ENCODE assay signal across 9 cellular contexts in the genomic region with DNA sequence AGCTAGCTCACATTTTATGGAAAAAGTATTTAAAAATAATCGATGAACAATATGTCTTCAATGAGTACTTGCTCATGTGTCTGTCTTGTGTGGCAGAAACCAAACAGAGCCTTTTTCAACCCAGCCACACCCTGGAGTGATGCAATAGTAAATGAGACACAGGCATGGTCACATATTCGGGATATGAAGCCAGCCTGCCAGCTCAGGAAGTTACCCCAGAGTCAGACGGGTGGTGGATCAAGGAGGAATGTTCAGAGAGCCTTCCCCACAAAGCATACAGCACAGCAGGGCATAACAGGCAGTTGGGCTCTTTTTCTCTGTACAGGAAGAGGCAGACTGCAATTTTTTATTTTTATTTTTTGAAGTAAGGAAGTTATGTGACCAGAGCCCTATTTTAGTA. TPM values are rescaled to one million over a fixed set of nuclear protein-coding genes. Genes with fewer than 3 reads are reported as not detected.
DNase-seq lines count a peak whose midpoint lies in the region; ATAC-seq and TF ChIP-seq lines count a peak whose summit lies in the region.
"Had no signal": no experiment of that assay in that cellular context is flagged by ENCODE, and none has a peak within 500 bp of the region (broad histone marks: within the 10 kb centered on the region; RNA-seq: fewer than 3 reads in every experiment).

No MANE protein-coding gene starts in this region.

- peaks cover 28% of the 10 kb centered on the region for H3K27me3 Mint-ChIP-seq in CD4-positive, alpha-beta T cell

- no peaks in the 10 kb centered on the region for H3K36me3 ChIP-seq in colonic mucosa

- no peak overlapping the region for H3K27ac ChIP-seq in colonic mucosa
- H3K27ac ChIP-seq in CD4-positive, alpha-beta T cell (ENCODE audit: low read depth, low read length): no peak overlapping the region

- POLR2A ChIA-PET in CD4-positive, alpha-beta T cell (lab: Charles Lee): no interaction called here

- CTCF ChIA-PET in CD4-positive, alpha-beta T cell (lab: Charles Lee): no interaction called here

- H3K36me3 Mint-ChIP-seq in CD4-positive, alpha-beta T cell (ENCODE audit: low read depth): no peaks in the 10 kb centered on the region

- no peak for TF ChIP-seq POLR2A in NB4 (IDR thresholded peaks at IDR 0.05; ENCODE audit: extremely low read depth, insufficient read length)

- ATAC-seq in CD4-positive, alpha-beta T cell (ENCODE audit: poor library complexity): no peak

- TF ChIP-seq CTCF in AG09319 (IDR thresholded peaks at IDR 0.05; ENCODE audit: low read depth, low read length) (no peak), NB4 (IDR thresholded peaks at IDR 0.05; ENCODE audit: low read depth, low read length) (no peak), colonic mucosa (IDR thresholded peaks at IDR 0.05) (no peak)
- TF ChIP-seq CTCF in CD4-positive, alpha-beta T cell (IDR thresholded peaks at IDR 0.05): no peak

- no peaks in the 10 kb centered on the region for H3K9me3 Mint-ChIP-seq in CD4-positive, alpha-beta T cell

- no peaks in the 10 kb centered on the region for H3K4me1 Mint-ChIP-seq in CD4-positive, alpha-beta T cell (ENCODE audit: low read depth)

- H3K4me1 ChIP-seq in colonic mucosa: no peaks in the 10 kb centered on the region

- H3K9me3 ChIP-seq in colonic mucosa: no peaks in the 10 kb centered on the region
- H3K9me3 ChIP-seq in CD4-positive, alpha-beta T cell (ENCODE audit: control insufficient read depth, low read length): no peaks in the 10 kb centered on the region

- intact Hi-C loops in colonic mucosa (cut with DNase I): no loop called here
- intact Hi-C loops in CD4-positive, alpha-beta T cell (cut with DNase I, micrococcal nuclease): no loop called here

- no peak overlapping the region for H3K4me3 ChIP-seq in NB4 (ENCODE audit: low read depth, low read length)
- no peak overlapping the region for H3K4me3 ChIP-seq in colonic mucosa

- H3K27ac Mint-ChIP-seq in CD4-positive, alpha-beta T cell: no peak overlapping the region

- H3K4me3 Mint-ChIP-seq in CD4-positive, alpha-beta T cell: no peak overlapping the region

- no peak overlapping the region for H3K9ac ChIP-seq in colonic mucosa (ENCODE audit: low read depth in 2 of 2, low read length in 2 of 2)

- DNase-seq in AG09319 (ENCODE audit: extremely low read depth, low read depth) (peak; percentile 78), NB4 (ENCODE audit: low read depth) (peak; percentile 70), colonic mucosa (peak; percentile 32), lung microvascular endothelial cell (ENCODE audit: low read depth in 2 of 2) (peak; percentile 34 to 65), NCI-H2196 treated with DMSO at 0.1 percent for 48 hours (lab: John Stamatoyannopoulos, UW; ENCODE audit: unreplicated experiment) (no peak), NCI-H82 (lab: John Stamatoyannopoulos, UW) (no peak), NCI-H2081 treated with DMSO at 0.1 percent for 48 hours (lab: John Stamatoyannopoulos, UW) (no peak)
- DNase-seq in CD4-positive, alpha-beta T cell: no peak
- DNase-seq: NCI-H1417 had no signal

- no peaks in the 10 kb centered on the region for H3K27me3 ChIP-seq in colonic mucosa
- H3K27me3 ChIP-seq in CD4-positive, alpha-beta T cell (ENCODE audit: control insufficient read depth, insufficient read depth, low read length): no peaks in the 10 kb centered on the region

RNA-seq across cellular contexts. Expression of a gene that starts 27.3 kb away (rescaled TPM):
- total RNA-seq in colonic mucosa: 1 to 10 TPM in 1 of 2 donors, under 1 TPM in 1; 0.49 to 3.5 TPM
- total RNA-seq in lung microvascular endothelial cell: 7.1 and 11.8 TPM in 2 replicates
- under 1 TPM in 1 of 2 experiments, not detected in 1; 0.31 TPM for total RNA-seq in CD4-positive, alpha-beta T cell

Comparison
In these comparisons a context has a peak if more than half of its experiments do, and no peak if none do; other contexts are left out.
1. DNase-seq: peak in AG09319 (single experiment), NB4 (single experiment), colonic mucosa (single experiment) and lung microvascular endothelial cell (2 of 2); none in NCI-H2196 treated with DMSO at 0.1 percent for 48 hours (single experiment), CD4-positive, alpha-beta T cell (0 of 10), NCI-H82 (single experiment) and NCI-H2081 treated with DMSO at 0.1 percent for 48 hours (single experiment).